ENCODE assay signal across 18 cellular contexts in genomic region chr10:62812672-62813439, GRCh38. TPM values are rescaled to one million over a fixed set of nuclear protein-coding genes. Genes with fewer than 3 reads are reported as not detected.
DNase-seq lines count a peak whose midpoint lies in the region; ATAC-seq and TF ChIP-seq lines count a peak whose summit lies in the region.
"Had no signal": no experiment of that assay in that cellular context is flagged by ENCODE, and none has a peak within 500 bp of the region (broad histone marks: within the 10 kb centered on the region; RNA-seq: fewer than 3 reads in every experiment).

No MANE protein-coding gene starts in this region.

- peak; percentile 41 for DNase-seq in activated CD4-positive, alpha-beta T cell treated with anti-CD3 and anti-CD28 coated beads for 1 hour
- DNase-seq in activated CD4-positive, alpha-beta T cell treated with anti-CD3 and anti-CD28 coated beads, Interleukin-2, amount 10 ng/mL, durations not matched to agents 7 days and 5 days: no peak
- no peak for DNase-seq in stimulated activated naive CD8-positive, alpha-beta T cell treated with anti-CD3 and anti-CD28 coated beads, Interleukin-15, Interleukin-2, amounts not matched to agents 100 U/mL and 50 U/mL, for 24 hours
- DNase-seq in glutamatergic neuron (no peak), stomach (no peak), KG1 (lab: John Stamatoyannopoulos, UW) (no peak)
- DNase-seq: anterior cingulate cortex, C1 segment of cervical spinal cord, MG63, NCI-H146, NCI-H82, ovary, PC-9, right lobe of liver had no signal

- H3K36me3 ChIP-seq in stomach: peaks cover 0 to 7% (median 0%) of the 10 kb centered on the region in 4 donors
- H3K36me3 ChIP-seq: ovary, right lobe of liver had no signal

- ATAC-seq in stimulated activated naive CD8-positive, alpha-beta T cell treated with anti-CD3 and anti-CD28 coated beads, Interleukin-15, Interleukin-2, amounts not matched to agents 100 U/mL and 50 U/mL, for 24 hours: no peak
- ATAC-seq in HG02938 (IDR thresholded peaks at IDR 0.05; ENCODE audit: unreplicated experiment): no peak
- ATAC-seq: GM23338, left lung, right lobe of liver had no signal

- peaks cover 59% of the 10 kb centered on the region for H3K4me1 Mint-ChIP-seq in activated CD4-positive, alpha-beta T cell treated with anti-CD3 and anti-CD28 coated beads, Interleukin-2, amount 10 ng/mL, durations not matched to agents 7 days and 5 days
- peaks cover 72% of the 10 kb centered on the region for H3K4me1 Mint-ChIP-seq in stimulated activated naive CD8-positive, alpha-beta T cell treated with anti-CD3 and anti-CD28 coated beads, Interleukin-15, Interleukin-2, amounts not matched to agents 100 ng/mL and 50 ng/mL, for 24 hours (ENCODE audit: low read depth)
- peaks cover 16% of the 10 kb centered on the region for H3K4me1 Mint-ChIP-seq in glutamatergic neuron (ENCODE audit: low read depth, unreplicated experiment)

- peaks cover 21% of the 10 kb centered on the region for H3K36me3 Mint-ChIP-seq in activated CD4-positive, alpha-beta T cell treated with anti-CD3 and anti-CD28 coated beads, Interleukin-2, amount 10 ng/mL, durations not matched to agents 7 days and 5 days (ENCODE audit: low read depth)
- H3K36me3 Mint-ChIP-seq in stimulated activated naive CD8-positive, alpha-beta T cell treated with anti-CD3 and anti-CD28 coated beads, Interleukin-15, Interleukin-2, amounts not matched to agents 100 ng/mL and 50 ng/mL, for 24 hours (ENCODE audit: low read depth): peaks cover 69% of the 10 kb centered on the region
- H3K36me3 Mint-ChIP-seq in glutamatergic neuron (ENCODE audit: unreplicated experiment): no peaks in the 10 kb centered on the region

- no peak for TF ChIP-seq POLR2A in stomach (IDR thresholded peaks at IDR 0.05)

- H3K27me3 Mint-ChIP-seq in activated CD4-positive, alpha-beta T cell treated with anti-CD3 and anti-CD28 coated beads, Interleukin-2, amount 10 ng/mL, durations not matched to agents 7 days and 5 days: peaks cover 39% of the 10 kb centered on the region
- no peaks in the 10 kb centered on the region for H3K27me3 Mint-ChIP-seq in stimulated activated naive CD8-positive, alpha-beta T cell treated with anti-CD3 and anti-CD28 coated beads, Interleukin-15, Interleukin-2, amounts not matched to agents 100 ng/mL and 50 ng/mL, for 24 hours
- H3K27me3 Mint-ChIP-seq in glutamatergic neuron (ENCODE audit: unreplicated experiment): peaks cover 25% of the 10 kb centered on the region

- no peak overlapping the region for H3K27ac ChIP-seq in stomach
- H3K27ac ChIP-seq: left lung, ovary, PC-9, right lobe of liver had no signal

- H3K4me3 Mint-ChIP-seq in activated CD4-positive, alpha-beta T cell treated with anti-CD3 and anti-CD28 coated beads, Interleukin-2, amount 10 ng/mL, durations not matched to agents 7 days and 5 days: no peak overlapping the region
- H3K4me3 Mint-ChIP-seq in stimulated activated naive CD8-positive, alpha-beta T cell treated with anti-CD3 and anti-CD28 coated beads, Interleukin-15, Interleukin-2, amounts not matched to agents 100 ng/mL and 50 ng/mL, for 24 hours: peak overlapping the region; percentile 93
- H3K4me3 Mint-ChIP-seq in glutamatergic neuron (ENCODE audit: unreplicated experiment): peak overlapping the region; percentile 10

- H3K27ac Mint-ChIP-seq in activated CD4-positive, alpha-beta T cell treated with anti-CD3 and anti-CD28 coated beads, Interleukin-2, amount 10 ng/mL, durations not matched to agents 7 days and 5 days: no peak overlapping the region
- H3K27ac Mint-ChIP-seq in stimulated activated naive CD8-positive, alpha-beta T cell treated with anti-CD3 and anti-CD28 coated beads, Interleukin-15, Interleukin-2, amounts not matched to agents 100 ng/mL and 50 ng/mL, for 24 hours: peak overlapping the region; percentile 92
- no peak overlapping the region for H3K27ac Mint-ChIP-seq in glutamatergic neuron (ENCODE audit: unreplicated experiment)
- H3K27ac Mint-ChIP-seq: GM23338 had no signal

- CTCF ChIA-PET in activated CD4-positive, alpha-beta T cell treated with anti-CD3 and anti-CD28 coated beads, Interleukin-2, amount 10 ng/mL, durations not matched to agents 7 days and 5 days (lab: Charles Lee): no interaction called here

- WGBS in stomach, 5 donors: 81 to 89% (median 86%) methylated on average over 9 to 13 of the region's 13 CpGs

- TF ChIP-seq CTCF in glutamatergic neuron (IDR thresholded peaks at IDR 0.05; ENCODE audit: partially characterized antibody, unreplicated experiment): no peak
- TF ChIP-seq CTCF in stomach (IDR thresholded peaks at IDR 0.05): no peak

- peaks cover 18 to 48% (median 30%) of the 10 kb centered on the region in 4 donors for H3K4me1 ChIP-seq in stomach

- intact Hi-C loops in stomach (cut with DNase I; ENCODE audit: low total_unique reads): loop anchor here (10.0 kb wide), 1 partner anchor 218 kb away; no protein-coding TSS in a partner anchor

- H3K27me3 ChIP-seq in stomach: peaks cover 8 to 33% (median 29%) of the 10 kb centered on the region in 3 donors
- H3K27me3 ChIP-seq: ovary had no signal

- no peaks in the 10 kb centered on the region for H3K9me3 ChIP-seq in stomach
- H3K9me3 ChIP-seq: left lung, MG63, ovary, right lobe of liver had no signal

- no peaks in the 10 kb centered on the region for H3K9me3 Mint-ChIP-seq in activated CD4-positive, alpha-beta T cell treated with anti-CD3 and anti-CD28 coated beads, Interleukin-2, amount 10 ng/mL, durations not matched to agents 7 days and 5 days
- no peaks in the 10 kb centered on the region for H3K9me3 Mint-ChIP-seq in stimulated activated naive CD8-positive, alpha-beta T cell treated with anti-CD3 and anti-CD28 coated beads, Interleukin-15, Interleukin-2, amounts not matched to agents 100 ng/mL and 50 ng/mL, for 24 hours
- H3K9me3 Mint-ChIP-seq in glutamatergic neuron (ENCODE audit: unreplicated experiment): peaks cover 14% of the 10 kb centered on the region
- H3K9me3 Mint-ChIP-seq: GM23338 had no signal

- no peak overlapping the region for H3K4me3 ChIP-seq in stomach
- H3K4me3 ChIP-seq: GM23338, left lung, MG63, ovary, PC-9, right lobe of liver had no signal

- TF ChIP-seq EP300 in stomach (IDR thresholded peaks at IDR 0.05): no peak

- POLR2A ChIA-PET in activated CD4-positive, alpha-beta T cell treated with anti-CD3 and anti-CD28 coated beads, Interleukin-2, amount 10 ng/mL, durations not matched to agents 7 days and 5 days (lab: Charles Lee): no interaction called here

RNA-seq across cellular contexts. Expression of gene EGR2, which starts 3.3 kb away (rescaled TPM):
- total RNA-seq in activated CD4-positive, alpha-beta T cell treated with anti-CD3 and anti-CD28 coated beads, Interleukin-2, amount 10 ng/mL, durations not matched to agents 7 days and 5 days: under 1 TPM; 0.67 to 0.92 TPM
- total RNA-seq in glutamatergic neuron (ENCODE audit: unreplicated experiment): 0.37 TPM
- total RNA-seq in stomach: 1 to 10 TPM in 1 of 5 donors, under 1 TPM in 1, not detected in 3; 0.73 to 5.8 TPM
- polyA plus RNA-seq in stomach: 1 to 10 TPM in 2 of 3 donors, under 1 TPM in 1; 0.46 to 1.2 (median 1.2) TPM

RNA-seq across cellular contexts. Expression of gene ADO, which starts 8.3 kb away (rescaled TPM):
- 10 to 100 TPM; 18.2 to 19.7 TPM for total RNA-seq in activated CD4-positive, alpha-beta T cell treated with anti-CD3 and anti-CD28 coated beads, Interleukin-2, amount 10 ng/mL, durations not matched to agents 7 days and 5 days
- 32.5 TPM for total RNA-seq in glutamatergic neuron (ENCODE audit: unreplicated experiment)
- 10 to 100 TPM in 4 of 5 donors, 1 to 10 TPM in 1; 1.8 to 25.4 (median 18.2) TPM for total RNA-seq in stomach
- polyA plus RNA-seq in stomach: 1 to 10 TPM; 6.1 to 9.6 (median 9.4) TPM
